8 cellular contexts compared by ENCODE assay signal in the genomic region with DNA sequence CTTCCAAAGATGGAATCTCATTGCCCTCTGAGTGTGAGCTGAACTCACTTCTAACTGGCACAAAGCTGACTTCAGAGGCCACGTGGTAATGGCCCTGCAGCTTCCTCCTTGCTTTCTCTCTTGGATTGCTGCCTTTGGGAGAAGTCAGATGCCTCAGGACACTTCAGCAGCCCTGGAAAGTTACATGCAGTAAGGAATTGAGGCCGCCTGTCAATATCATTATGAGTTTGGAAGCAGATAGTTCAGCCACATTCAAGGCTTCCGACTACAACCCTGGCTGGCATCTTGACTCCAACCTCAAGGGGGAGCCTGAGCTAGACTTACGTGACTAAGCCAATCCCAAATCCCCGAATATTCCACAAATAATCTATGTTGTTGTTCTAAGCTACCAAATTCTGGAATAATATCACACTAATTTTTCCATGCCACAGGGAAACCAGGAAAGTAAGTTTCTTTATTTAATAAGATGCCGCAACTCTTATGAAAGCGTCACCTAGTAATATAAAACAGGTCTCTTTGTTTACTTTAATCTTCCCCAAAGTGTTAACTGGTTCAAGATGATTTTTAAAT. TPM values are rescaled to one million over a fixed set of nuclear protein-coding genes. Genes with fewer than 3 reads are reported as not detected.
DNase-seq lines count a peak whose midpoint lies in the region; ATAC-seq, FAIRE-seq and TF ChIP-seq lines count a peak whose summit lies in the region.

No MANE protein-coding gene starts in this region.

- no peak overlapping the region for H3K4me2 ChIP-seq in K562 (ENCODE audit: insufficient read depth, low read length)

- peaks cover 88% of the 10 kb centered on the region for H3K36me3 ChIP-seq in K562 (ENCODE audit: control insufficient read depth, insufficient read depth, low read length)
- peaks cover 3 to 8% of the 10 kb centered on the region in 2 donors for H3K36me3 ChIP-seq in stomach smooth muscle (ENCODE audit: control insufficient read depth in 2 of 2, insufficient read depth in 2 of 2, low read length in 2 of 2)

- POLR2A ChIA-PET in K562 (lab: Yijun Ruan, JAX) = interaction anchor here (0.7 to 2.4 kb wide), 8 partner anchors 9 to 453 kb away, joined by 3 to 10 read pairs (median 5); partner anchors contain the start of gene CEP20

- CTCF ChIA-PET in K562 (lab: Yijun Ruan, JAX; ENCODE audit: low intra/inter-chr PET ratio) = interaction anchor here (0.6 kb wide), 1 partner anchor 253 kb away, joined by 7 read pairs; no protein-coding TSS in a partner anchor

- peaks cover 34% of the 10 kb centered on the region for H3K79me2 ChIP-seq in K562 (ENCODE audit: control insufficient read depth, insufficient read depth, low read length)

- TF ChIP-seq POLR2A in NB4 (IDR thresholded peaks at IDR 0.05; ENCODE audit: extremely low read depth, insufficient read length) (no peak), K562 (conservative IDR thresholded peaks at IDR 0.05) (no peak)

- H3K9me1 ChIP-seq in K562 (ENCODE audit: control insufficient read depth, insufficient read depth, low read length) = no peaks in the 10 kb centered on the region

- 75% methylated on average over 7 of the region's 7 CpGs for WGBS in K562 (ENCODE audit: insufficient coverage, low coverage, missing lambda C conversion rate)

- H2AFZ ChIP-seq in K562 (ENCODE audit: low read depth, low read length) = no peak overlapping the region

- H3K4me1 ChIP-seq in K562 (replicated peaks in 1 of 2; ENCODE audit: control insufficient read depth in 2 of 2, insufficient read depth in 2 of 2, low read length in 2 of 2) (peaks cover 3 to 10% of the 10 kb centered on the region in 2 experiments; a peak in 4 of 5 replicates), stomach smooth muscle (ENCODE audit: control insufficient read depth, insufficient read depth, low read length) (no peaks in the 10 kb centered on the region)

- ATAC-seq in K562 (peak; percentile 83), HG02623 (IDR thresholded peaks at IDR 0.05; ENCODE audit: unreplicated experiment) (no peak), GM21390 (IDR thresholded peaks at IDR 0.05; ENCODE audit: unreplicated experiment) (no peak)

- peak; percentile 79 for FAIRE-seq in K562 (lab: Jason Lieb, UNC)

- TF ChIP-seq RAD21 in K562 (CRISPR knock-in tag; conservative IDR thresholded peaks at IDR 0.05 in 1 of 2, IDR thresholded peaks at IDR 0.05 in 1 of 2) = peak; percentile 38 to 72; a peak in 3 of 4 replicates

- TF ChIP-seq CTCF in NB4 (IDR thresholded peaks at IDR 0.05; ENCODE audit: low read depth, low read length) (peak; percentile 60), K562 (IDR thresholded peaks at IDR 0.05 in 2 of 3, conservative IDR thresholded peaks at IDR 0.05 in 1 of 3; ENCODE audit: insufficient read depth in 2 of 3, low read depth in 1 of 3, low read length in 3 of 3) (peak; percentile 46 to 75 (median 67))

- BruUV-seq in K562 (replicated peaks; lab: Mats Ljungman, UMichigan) = no TSS peak

- no peaks in the 10 kb centered on the region for H4K20me1 ChIP-seq in K562 (replicated peaks; ENCODE audit: control insufficient read depth, insufficient read depth, low read length)

- H3K9ac ChIP-seq in K562 (ENCODE audit: insufficient read depth in 1 of 2, low read depth in 2 of 2, low read length in 2 of 2) = no peak overlapping the region
- peak overlapping the region; percentile 46 to 60 for H3K9ac ChIP-seq in stomach smooth muscle (ENCODE audit: low read length in 2 of 2)

- H3K9me3 ChIP-seq in K562 (replicated peaks; ENCODE audit: control insufficient read depth, insufficient read depth, low read depth, low read length) (no peaks in the 10 kb centered on the region), stomach smooth muscle (ENCODE audit: control insufficient read depth in 2 of 2, low read length in 2 of 2) (no peaks in the 10 kb centered on the region)

- no peak for TF ChIP-seq EP300 in K562 (IDR thresholded peaks at IDR 0.05; ENCODE audit: low read length)

- H3K4me3 ChIP-seq in NB4 (ENCODE audit: low read depth, low read length) = no peak overlapping the region
- no peak overlapping the region for H3K4me3 ChIP-seq in K562
- peak overlapping the region; percentile 12 to 52 for H3K4me3 ChIP-seq in stomach smooth muscle (ENCODE audit: low read length in 2 of 2)

- in situ Hi-C loops in K562 (cut with MboI) = loop anchor here (5.0 kb wide), 1 partner anchor 247 kb away; no protein-coding TSS in a partner anchor

- H3K27ac ChIP-seq in K562 (ENCODE audit: extremely low read depth, low read depth, low read length) (peak overlapping the region; percentile 24; the same call in 1 of the 3 replicates), stomach smooth muscle (ENCODE audit: low read length) (peak overlapping the region; percentile 49)

- intact Hi-C loops in K562 (cut with micrococcal nuclease) = loop anchor here (1.0 to 10.0 kb wide), 2 partner anchors 70 to 252 kb away; partner anchors contain the start of gene ABCC1

- DNase-seq in NCI-H748 (lab: John Stamatoyannopoulos, UW; ENCODE audit: unreplicated experiment) (peak; percentile 12), NCI-H748 treated with DMSO at 0.1 percent for 48 hours (lab: John Stamatoyannopoulos, UW) (no peak), NB4 (ENCODE audit: low read depth) (peak; percentile 24), K562 (ENCODE audit: extremely low read depth in 1 of 4, low spot score in 3 of 4) (peak in 3 of 4 experiments; percentile 23 to 60 (median 42)), inferior parietal cortex (ENCODE audit: extremely low spot score) (peak; percentile 64)

- H3K27me3 ChIP-seq in K562 (ENCODE audit: control insufficient read depth in 2 of 2, insufficient read depth in 2 of 2, low read length in 2 of 2) (no peaks in the 10 kb centered on the region), stomach smooth muscle (ENCODE audit: control insufficient read depth in 1 of 2, insufficient read depth in 2 of 2, low read length in 2 of 2) (no peaks in the 10 kb centered on the region)

TF ChIP-seq in K562, 482 proteins besides CTCF, POLR2A, EP300 and RAD21 (continues in another document):
- TF ChIP-seq CTCFL (IDR thresholded peaks at IDR 0.05; ENCODE audit: borderline replicate concordance, insufficient read depth, low read depth, low read length, poor library complexity, severe bottlenecking) = peak; percentile 65
- peak; percentile 32; the same call in 1 of the 2 replicates for TF ChIP-seq FOXJ2 (tag; IDR thresholded peaks at IDR 0.05)
- TF ChIP-seq ZNF143 (CRISPR knock-in tag; IDR thresholded peaks at IDR 0.05) = no peak
- TF ChIP-seq RB1 (IDR thresholded peaks at IDR 0.05; ENCODE audit: low read depth) = peak; percentile 31; the same call in 1 of the 2 replicates
- TF ChIP-seq BRD4 (IDR thresholded peaks at IDR 0.05) = no peak

RNA-seq across cellular contexts. Expression of gene CEP20, which starts 13.6 kb away (rescaled TPM):
- 16.8 and 17.6 TPM in 2 replicates for total RNA-seq in K562 (2011; cell fraction: chromatin; rRNA removed; ENCODE audit: low replicate concordance)
- total RNA-seq in K562 (2011; cell fraction: nucleolus; rRNA removed) = 6.5 and 8.6 TPM in 2 replicates
- 16.4 and 23.5 TPM in 2 replicates for total RNA-seq in K562 (2011; cell fraction: nucleoplasm; rRNA removed)
- total RNA-seq in K562 (2014; rRNA removed) (41.3 and 44.9 TPM in 2 replicates), K562 (2014; rRNA removed; fragmentation: Illumina TruSeq; extraction: Trizol) (102 and 119 TPM in 2 replicates), K562 (2015; rRNA removed; fragmentation: Illumina TruSeq; extraction: Trizol) (91.8 and 104 TPM in 2 replicates), K562 (2021) (61.2 and 74.2 TPM in 2 replicates)
- polyA plus RNA-seq in K562 (2011; rRNA removed) (117 and 119 TPM in 2 replicates), K562 (2014; fragmentation: Illumina TruSeq; extraction: Trizol) (93.3 and 113 TPM in 2 replicates), K562 (2014; fragmentation: Nextera tagmentation; extraction: Ambion mirVana) (100 to 1,000 TPM; 107 to 150 TPM), K562 (2014; rRNA removed) (66.4 and 70.1 TPM in 2 replicates)
- polyA plus RNA-seq in K562 (2011; cell fraction: cytosol; rRNA removed) = 15.8 and 39.6 TPM in 2 replicates
- polyA plus RNA-seq in K562 (2011; cell fraction: nucleus; rRNA removed) = 12.5 and 15.1 TPM in 2 replicates
- 63.4 and 74.9 TPM in 2 replicates for polyA plus RNA-seq in K562 (2012)
- 62.0 and 96.6 TPM in 2 replicates for polyA minus RNA-seq in K562 (2011; rRNA and poly(A)+ RNA removed)
- polyA minus RNA-seq in K562 (2011; cell fraction: cytosol; rRNA and poly(A)+ RNA removed) = 27.4 and 29.0 TPM in 2 replicates
- polyA minus RNA-seq in K562 (2011; cell fraction: nucleus; rRNA and poly(A)+ RNA removed) = 5.4 and 10.9 TPM in 2 replicates

RNA-seq across cellular contexts. Expression of gene MYH11, which starts 18.0 kb away (rescaled TPM):
- not detected in 2 replicates for total RNA-seq in K562 (2011; cell fraction: chromatin; rRNA removed; ENCODE audit: low replicate concordance)
- not detected in 2 replicates for total RNA-seq in K562 (2011; cell fraction: nucleolus; rRNA removed)
- total RNA-seq in K562 (2011; cell fraction: nucleoplasm; rRNA removed) = 0.15 TPM in 1 of 2 replicates, not detected in the other
- total RNA-seq in K562 (2014; rRNA removed) (0.05 TPM in 1 of 2 replicates, not detected in the other), K562 (2014; rRNA removed; fragmentation: Illumina TruSeq; extraction: Trizol) (not detected in 2 replicates), K562 (2015; rRNA removed; fragmentation: Illumina TruSeq; extraction: Trizol) (not detected in 2 replicates), K562 (2021) (0.47 and 0.78 TPM in 2 replicates)
- polyA plus RNA-seq in K562 (2011; rRNA removed) (not detected in 2 replicates), K562 (2014; fragmentation: Illumina TruSeq; extraction: Trizol) (0.03 TPM in 1 of 2 replicates, not detected in the other), K562 (2014; fragmentation: Nextera tagmentation; extraction: Ambion mirVana) (under 1 TPM; 0.07 to 0.10 TPM), K562 (2014; rRNA removed) (0.04 TPM in 1 of 2 replicates, not detected in the other)
- not detected in 2 replicates for polyA plus RNA-seq in K562 (2011; cell fraction: cytosol; rRNA removed)
- not detected in 2 replicates for polyA plus RNA-seq in K562 (2011; cell fraction: nucleus; rRNA removed)
- 0.21 and 0.22 TPM in 2 replicates for polyA plus RNA-seq in K562 (2012)
- polyA minus RNA-seq in K562 (2011; rRNA and poly(A)+ RNA removed) = not detected in 2 replicates
- not detected in 2 replicates for polyA minus RNA-seq in K562 (2011; cell fraction: cytosol; rRNA and poly(A)+ RNA removed)
- 0.11 TPM in 1 of 2 replicates, not detected in the other for polyA minus RNA-seq in K562 (2011; cell fraction: nucleus; rRNA and poly(A)+ RNA removed)

Comparison
In these comparisons a context has a peak if more than half of its experiments do, and no peak if none do; other contexts are left out.
1. H3K4me3 ChIP-seq: peak in stomach smooth muscle (2 of 2); none in NB4 (single experiment) and K562 (single experiment).
2. H3K9ac ChIP-seq: peak in stomach smooth muscle (2 of 2); none in K562 (0 of 2).